In genomic region chr22:46613606-46613997, GRCh38 we compare ENCODE assay signal across 1 cellular context.
TF ChIP-seq lines count a peak whose summit lies in the region.

No MANE protein-coding gene starts in this region.

TF ChIP-seq in SK-N-SH treated with all-trans-retinoic acid at 6 μM for 48 hours, 23 proteins besides CTCF, POLR2A, EP300 and RAD21 (continued from another document):
- TF ChIP-seq TSHZ2 (CRISPR knock-in tag; IDR thresholded peaks at IDR 0.05) (no peak), ZNF8 (CRISPR knock-in tag; IDR thresholded peaks at IDR 0.05) (no peak), ZNF70 (CRISPR knock-in tag; IDR thresholded peaks at IDR 0.05) (no peak)
TF ChIP-seq in SK-N-SH treated with all-trans-retinoic acid at 6 μM for 48 hours: peak in this region for 0.
